8 cellular contexts compared by ENCODE assay signal in genomic region chr6:53795702-53796450, GRCh38. TPM values are rescaled to one million over a fixed set of nuclear protein-coding genes. Genes with fewer than 3 reads are reported as not detected.
DNase-seq lines count a peak whose midpoint lies in the region; ATAC-seq lines count a peak whose summit lies in the region.

No MANE protein-coding gene starts in this region.

- DNase-seq in COLO668 (lab: John Stamatoyannopoulos, UW; ENCODE audit: unreplicated experiment) (peak; percentile 40), NCI-H1105 treated with DMSO at 0.1 percent for 48 hours (lab: John Stamatoyannopoulos, UW) (peak; percentile 16), left cardiac atrium (peak; percentile 50), posterior vena cava (ENCODE audit: low spot score) (peak; percentile 83), NCI-H2107 treated with DMSO at 0.1 percent for 48 hours (lab: John Stamatoyannopoulos, UW; ENCODE audit: unreplicated experiment) (no peak), foreskin melanocyte (no peak), NCI-H1092 treated with DMSO at 0.1 percent for 48 hours (lab: John Stamatoyannopoulos, UW) (no peak)
- peak; percentile 11 to 56 for DNase-seq in activated naive CD4-positive, alpha-beta T cell treated with anti-CD3 and anti-CD28 coated beads, Interleukin-2, amount 50 U/mL, for 72 hours (ENCODE audit: low spot score in 2 of 2)

- intact Hi-C loops in left cardiac atrium (cut with DNase I): no loop called here
- intact Hi-C loops in posterior vena cava (cut with DNase I): no loop called here

- no peaks in the 10 kb centered on the region for H3K9me3 Mint-ChIP-seq in activated naive CD4-positive, alpha-beta T cell treated with anti-CD3 and anti-CD28 coated beads, Interleukin-2, amount 50 U/mL, for 72 hours

- peaks cover 0 to 5% of the 10 kb centered on the region in 2 donors for H3K36me3 Mint-ChIP-seq in activated naive CD4-positive, alpha-beta T cell treated with anti-CD3 and anti-CD28 coated beads, Interleukin-2, amount 50 U/mL, for 72 hours

- peak overlapping the region; percentile 51 to 97 for H3K27ac Mint-ChIP-seq in activated naive CD4-positive, alpha-beta T cell treated with anti-CD3 and anti-CD28 coated beads, Interleukin-2, amount 50 U/mL, for 72 hours

- ATAC-seq in activated naive CD4-positive, alpha-beta T cell treated with anti-CD3 and anti-CD28 coated beads, Interleukin-2, amount 50 U/mL, for 72 hours: no peak
- ATAC-seq in left cardiac atrium: peak; percentile 23 to 25

RNA-seq across cellular contexts. Expression of gene LRRC1, which starts 1.1 kb away (rescaled TPM):
- 1 to 10 TPM; 1.0 to 3.6 TPM for total RNA-seq in activated naive CD4-positive, alpha-beta T cell treated with anti-CD3 and anti-CD28 coated beads, Interleukin-2, amount 50 U/mL, for 72 hours
- 1 to 10 TPM; 3.8 to 4.9 TPM for total RNA-seq in left cardiac atrium
- 10 to 100 TPM in 1 of 2 donors, 1 to 10 TPM in 1; 8.3 to 10.4 TPM for total RNA-seq in posterior vena cava

Comparison
In these comparisons a context has a peak if more than half of its experiments do, and no peak if none do; other contexts are left out.
1. DNase-seq: peak in COLO668 (single experiment), NCI-H1105 treated with DMSO at 0.1 percent for 48 hours (single experiment), activated naive CD4-positive, alpha-beta T cell treated with anti-CD3 and anti-CD28 coated beads, Interleukin-2, amount 50 U/mL, for 72 hours (2 of 2), left cardiac atrium (single experiment) and posterior vena cava (single experiment); none in NCI-H2107 treated with DMSO at 0.1 percent for 48 hours (single experiment), foreskin melanocyte (single experiment) and NCI-H1092 treated with DMSO at 0.1 percent for 48 hours (single experiment).
2. ATAC-seq: peak in left cardiac atrium (2 of 2); none in activated naive CD4-positive, alpha-beta T cell treated with anti-CD3 and anti-CD28 coated beads, Interleukin-2, amount 50 U/mL, for 72 hours (0 of 2).